In genomic region chr15:86076468-86076867, GRCh38 we compare ENCODE assay signal across 19 cellular contexts. TPM values are rescaled to one million over a fixed set of nuclear protein-coding genes. Genes with fewer than 3 reads are reported as not detected.
DNase-seq lines count a peak whose midpoint lies in the region; ATAC-seq, FAIRE-seq and TF ChIP-seq lines count a peak whose summit lies in the region.
"Had no signal": no experiment of that assay in that cellular context is flagged by ENCODE, and none has a peak within 500 bp of the region (broad histone marks: within the 10 kb centered on the region; RNA-seq: fewer than 3 reads in every experiment).

No MANE protein-coding gene starts in this region.

- no peak overlapping the region for H3K18ac ChIP-seq in H1 (ENCODE audit: extremely low read depth, low read length)

- POLR2A ChIA-PET in H1 (lab: Charles Lee; ENCODE audit: partially characterized antibody) = no interaction called here

- peaks cover 7% of the 10 kb centered on the region for H3F3A ChIP-seq in neural progenitor cell (ENCODE audit: low read depth)

- H3K4me1 Mint-ChIP-seq in neural progenitor cell = peaks cover 47% of the 10 kb centered on the region
- H3K4me1 Mint-ChIP-seq: IgD-negative memory B cell had no signal

- no peak overlapping the region for H4K5ac ChIP-seq in H1 (ENCODE audit: insufficient read length, low read depth, low read length)

- H2BK15ac ChIP-seq in H1 (ENCODE audit: low read length) = no peak overlapping the region

- CTCF ChIA-PET in H1 (lab: Charles Lee; ENCODE audit: partially characterized antibody) = interaction anchor here (0.6 to 1.5 kb wide), 6 partner anchors 10 to 989 kb away, joined by 3 to 4 read pairs (median 4); no protein-coding TSS in a partner anchor

- H4K8ac ChIP-seq in H1 (ENCODE audit: extremely low read depth, insufficient read depth, low read length) = no peak overlapping the region

- no peak overlapping the region for H3K4me2 ChIP-seq in H1 (ENCODE audit: insufficient read depth in 1 of 2, low read depth in 2 of 2, low read length in 2 of 2)
- peak overlapping the region; percentile 59 for H3K4me2 ChIP-seq in neural progenitor cell
- H3K4me2 ChIP-seq: BLaER1 treated with 17β-estradiol and CSF1 and Interleukin-3, amounts not matched to agents 10 nM and 100 nM had no signal

- no peaks in the 10 kb centered on the region for H4K20me1 ChIP-seq in H1 (replicated peaks in 1 of 2; ENCODE audit: control insufficient read depth in 1 of 2, insufficient read depth in 2 of 2, low read length in 2 of 2)
- no peaks in the 10 kb centered on the region for H4K20me1 ChIP-seq in neural progenitor cell (ENCODE audit: low read depth)
- H4K20me1 ChIP-seq: BLaER1 treated with 17β-estradiol and CSF1 and Interleukin-3, amounts not matched to agents 10 nM and 100 nM had no signal

- H3K27me3 ChIP-seq in H1 (replicated peaks in 1 of 4; ENCODE audit: control insufficient read depth in 3 of 4, extremely low read depth in 1 of 4, insufficient read depth in 3 of 4, low read length in 3 of 4) (no peaks in the 10 kb centered on the region), neural progenitor cell (no peaks in the 10 kb centered on the region)
- H3K27me3 ChIP-seq: BLaER1 treated with 17β-estradiol and CSF1 and Interleukin-3, amounts not matched to agents 10 nM and 100 nM had no signal

- TF ChIP-seq POLR2A in H1 (IDR thresholded peaks at IDR 0.05; ENCODE audit: control extremely low read depth in 1 of 2, low read depth in 2 of 2, low read length in 2 of 2) = no peak

- H3K4me3 Mint-ChIP-seq in neural progenitor cell = no peak overlapping the region
- H3K4me3 Mint-ChIP-seq: CD4-positive, alpha-beta T cell; HFFc6; IgD-negative memory B cell had no signal

- no peak overlapping the region for H2AK5ac ChIP-seq in H1 (ENCODE audit: low read depth, low read length)

- H2BK20ac ChIP-seq in H1 (ENCODE audit: low read length) = no peak overlapping the region

- TF ChIP-seq EP300 in H1 (IDR thresholded peaks at IDR 0.05; ENCODE audit: borderline replicate concordance in 1 of 2, low read depth in 2 of 2, low read length in 2 of 2) = no peak

- no peaks in the 10 kb centered on the region for H3K36me3 ChIP-seq in H1 (ENCODE audit: control insufficient read depth in 2 of 4, insufficient read depth in 4 of 4, low read length in 3 of 4)
- no peaks in the 10 kb centered on the region for H3K36me3 ChIP-seq in neural progenitor cell
- H3K36me3 ChIP-seq: BLaER1 treated with 17β-estradiol and CSF1 and Interleukin-3, amounts not matched to agents 10 nM and 100 nM had no signal

- 97% methylated on average over 3 of the region's 3 CpGs; no CpG with 5 or more reads in 1 of the 2 experiments for WGBS in H1 (ENCODE audit: extremely low coverage in 1 of 2, insufficient coverage in 1 of 2, insufficient read length in 1 of 2, insufficient replicate concordance in 2 of 2, low coverage in 1 of 2, low lambda C conversion rate in 2 of 2, missing lambda C conversion rate in 1 of 2), 2 experiments

- H3K23ac ChIP-seq in H1 (ENCODE audit: insufficient read length) = no peak overlapping the region

- TF ChIP-seq RAD21 in H1 (IDR thresholded peaks at IDR 0.05 in 1 of 2, conservative IDR thresholded peaks at IDR 0.05 in 1 of 2; ENCODE audit: low read depth in 2 of 2, low read length in 2 of 2) = no peak

- H3K4ac ChIP-seq in H1 (replicated peaks; ENCODE audit: insufficient read length, low read depth, low read length) = no peak overlapping the region

- no peak overlapping the region for H4K91ac ChIP-seq in H1 (replicated peaks; ENCODE audit: insufficient read length, low read length)

- no peak overlapping the region for H2BK12ac ChIP-seq in H1 (ENCODE audit: low read depth, low read length)

- H3K9ac ChIP-seq in H1 (replicated peaks in 1 of 4; ENCODE audit: extremely low read depth in 1 of 4, low read depth in 3 of 4, low read length in 3 of 4) (no peak overlapping the region), neural progenitor cell (no peak overlapping the region)
- H3K9ac ChIP-seq: BLaER1 treated with 17β-estradiol and CSF1 and Interleukin-3, amounts not matched to agents 10 nM and 100 nM had no signal

- peaks cover 3% of the 10 kb centered on the region for H3K27me3 Mint-ChIP-seq in neural progenitor cell (ENCODE audit: insufficient read depth, low read depth)

- H3K79me2 ChIP-seq in H1 (ENCODE audit: control insufficient read depth in 1 of 2, insufficient read depth in 2 of 2, low read length in 2 of 2) (no peaks in the 10 kb centered on the region; a peak in 1 of 4 replicates), neural progenitor cell (ENCODE audit: low read depth) (no peaks in the 10 kb centered on the region)

- H3K23me2 ChIP-seq in H1 (ENCODE audit: low read depth, low read length) = no peaks in the 10 kb centered on the region

- peaks cover 3 to 10% (median 4%) of the 10 kb centered on the region in 4 experiments; a peak in 5 of 7 replicates for H3K4me1 ChIP-seq in H1 (replicated peaks in 1 of 4; ENCODE audit: control insufficient read depth in 3 of 4, insufficient read depth in 4 of 4, low read length in 3 of 4)
- H3K4me1 ChIP-seq in neural progenitor cell = peaks cover 50% of the 10 kb centered on the region

- no peak for TF ChIP-seq CTCF in H1 (IDR thresholded peaks at IDR 0.05; ENCODE audit: control extremely low read depth in 1 of 3, insufficient read depth in 1 of 3, low read depth in 1 of 3, low read length in 3 of 3)
- no peak for TF ChIP-seq CTCF in neural progenitor cell (IDR thresholded peaks at IDR 0.05)

- H3K36me3 Mint-ChIP-seq in neural progenitor cell = no peaks in the 10 kb centered on the region
- H3K36me3 Mint-ChIP-seq: IgD-negative memory B cell had no signal

- no peak overlapping the region for H2BK120ac ChIP-seq in H1 (replicated peaks; ENCODE audit: low read depth, low read length)

- H3K4me3 ChIP-seq in H1 (ENCODE audit: extremely low read depth in 1 of 4, insufficient read depth in 2 of 4, low read depth in 3 of 4, low read length in 4 of 4) (no peak overlapping the region), neural progenitor cell (no peak overlapping the region)
- H3K4me3 ChIP-seq: BLaER1 treated with 17β-estradiol and CSF1 and Interleukin-3, amounts not matched to agents 10 nM and 100 nM had no signal

- H3K9me3 ChIP-seq in H1 (ENCODE audit: insufficient read depth in 2 of 2, low read depth in 1 of 2, low read length in 1 of 2) (no peaks in the 10 kb centered on the region), neural progenitor cell (ENCODE audit: low read depth) (no peaks in the 10 kb centered on the region)
- H3K9me3 ChIP-seq: BLaER1 treated with 17β-estradiol and CSF1 and Interleukin-3, amounts not matched to agents 10 nM and 100 nM had no signal

- peak; percentile 18 for DNase-seq in ELF-1 (ENCODE audit: low read depth, low spot score)
- peak; percentile 92 for DNase-seq in NCI-H82 treated with DMSO at 0.1 percent for 48 hours (lab: John Stamatoyannopoulos, UW; ENCODE audit: unreplicated experiment)
- no peak for DNase-seq in H1 (ENCODE audit: low read depth in 1 of 2, low spot score in 2 of 2)
- DNase-seq in neural progenitor cell (ENCODE audit: low spot score) = peak; percentile 78
- DNase-seq in iPS-NIHi11 (ENCODE audit: low spot score) = no peak
- no peak for DNase-seq in HTR-8/SVneo (ENCODE audit: insufficient read length, low spot score)
- DNase-seq: 8988T; Calu3; CD4-positive, alpha-beta T cell; DMS79; HCEC 1CT; HFFc6 had no signal

- no peaks in the 10 kb centered on the region for H3K79me1 ChIP-seq in H1 (ENCODE audit: low read depth, low read length)

- H3K27ac ChIP-seq in H1 (ENCODE audit: low read depth, low read length) (no peak overlapping the region), neural progenitor cell (peak overlapping the region; percentile 67)
- H3K27ac ChIP-seq: BLaER1 treated with 17β-estradiol and CSF1 and Interleukin-3, amounts not matched to agents 10 nM and 100 nM had no signal

- no peak overlapping the region for H2BK5ac ChIP-seq in H1 (ENCODE audit: low read depth, low read length)

- FAIRE-seq in H1 (lab: Jason Lieb, UNC) (no peak), HTR-8/SVneo (lab: Jason Lieb, UNC) (no peak)
- FAIRE-seq: G401.6, GM12891 had no signal

- H3K27ac Mint-ChIP-seq in neural progenitor cell = peak overlapping the region; percentile 80
- H3K27ac Mint-ChIP-seq: CD4-positive, alpha-beta T cell; HFFc6; IgD-negative memory B cell had no signal

- H3K14ac ChIP-seq in H1 (ENCODE audit: insufficient read length) = no peak overlapping the region

- no peak overlapping the region for H3K56ac ChIP-seq in H1 (replicated peaks; ENCODE audit: insufficient read length, low read depth, low read length)

- H2AFZ ChIP-seq in H1 (ENCODE audit: low read length) = peak overlapping the region; percentile 5; the same call in 1 of the 2 replicates
- no peak overlapping the region for H2AFZ ChIP-seq in neural progenitor cell (replicated peaks)

- no peak for ATAC-seq in HG02885 (IDR thresholded peaks at IDR 0.05; ENCODE audit: poor library complexity, unreplicated experiment)
- ATAC-seq in HG02981 (IDR thresholded peaks at IDR 0.05; ENCODE audit: unreplicated experiment) = no peak

- no peaks in the 10 kb centered on the region for H3K9me3 Mint-ChIP-seq in neural progenitor cell
- H3K9me3 Mint-ChIP-seq: CD4-positive, alpha-beta T cell had no signal

TF ChIP-seq in H1, 55 proteins besides CTCF, POLR2A, EP300 and RAD21:
- TF ChIP-seq ATF2 (IDR thresholded peaks at IDR 0.05; ENCODE audit: low read length) = no peak

RNA-seq across cellular contexts. Expression of gene AGBL1, which starts 3.2 kb away (rescaled TPM):
- total RNA-seq in H1 (2021; fragmentation: NEBNext Ultra II Directional; extraction: Animal tissue kit (Norgen Biotek cat#: 25700)) = not detected in 2 replicates
- polyA plus RNA-seq in H1 (2011; rRNA removed) = not detected in 2 replicates
- polyA plus RNA-seq in H1 (2011; cell fraction: cytosol; rRNA removed) = not detected
- polyA plus RNA-seq in H1 (2011; cell fraction: nucleus; rRNA removed) = 0.07 TPM
- polyA plus RNA-seq in H1 (2012, experiment 1 of 2) = not detected in 4 replicates
- not detected for polyA plus RNA-seq in H1 (2012, experiment 2 of 2)
- not detected for polyA plus RNA-seq in H1 (2013, experiment 1 of 2)
- polyA plus RNA-seq in H1 (2013, experiment 2 of 2) = not detected
- polyA minus RNA-seq in H1 (2011; rRNA and poly(A)+ RNA removed) = 0.38 TPM in 1 of 2 replicates, not detected in the other
- not detected for polyA minus RNA-seq in H1 (2011; cell fraction: cytosol; rRNA and poly(A)+ RNA removed)
- 0.40 TPM for polyA minus RNA-seq in H1 (2011; cell fraction: nucleus; rRNA and poly(A)+ RNA removed)
- total RNA-seq in neural progenitor cell (ENCODE audit: low replicate concordance) = 5.5 and 6.2 TPM in 2 replicates
- total RNA-seq: Calu3; CD4-positive, alpha-beta T cell; H4; HFFc6 had no signal
- polyA plus RNA-seq: IgD-negative memory B cell had no signal

Comparison
In these comparisons a context has a peak if more than half of its experiments do, and no peak if none do; other contexts are left out.
1. DNase-seq: peak in ELF-1 (single experiment), NCI-H82 treated with DMSO at 0.1 percent for 48 hours (single experiment) and neural progenitor cell (single experiment); none in H1 (0 of 2), iPS-NIHi11 (single experiment) and HTR-8/SVneo (single experiment).